14 cellular contexts compared by ENCODE assay signal in genomic region chr21:44049606-44050005, GRCh38. TPM values are rescaled to one million over a fixed set of nuclear protein-coding genes. Genes with fewer than 3 reads are reported as not detected.
DNase-seq lines count a peak whose midpoint lies in the region; ATAC-seq and TF ChIP-seq lines count a peak whose summit lies in the region.
"Had no signal": no experiment of that assay in that cellular context is flagged by ENCODE, and none has a peak within 500 bp of the region (broad histone marks: within the 10 kb centered on the region; RNA-seq: fewer than 3 reads in every experiment).

No MANE protein-coding gene starts in this region.

- peaks cover 20% of the 10 kb centered on the region for H3K4me1 Mint-ChIP-seq in activated CD4-positive, alpha-beta T cell treated with anti-CD3 and anti-CD28 coated beads, Interleukin-2, amount 10 ng/mL, durations not matched to agents 24 days and 14 days
- peaks cover 21 to 27% of the 10 kb centered on the region in 2 donors for H3K4me1 Mint-ChIP-seq in stimulated activated naive B cell treated with anti-CD40 and anti-IgM and Interleukin-4, amounts not matched to agents 10 μg/mL and 1 μg/mL and 100 μg/mL, for 72 hours
- H3K4me1 Mint-ChIP-seq in HFFc6 (ENCODE audit: low read depth) = peaks cover 12% of the 10 kb centered on the region

- intact Hi-C loops in activated CD4-positive, alpha-beta T cell treated with anti-CD3 and anti-CD28 coated beads, Interleukin-2, amount 10 ng/mL, durations not matched to agents 24 days and 14 days (cut with micrococcal nuclease) = no loop called here

- no peak overlapping the region for H3K4me3 Mint-ChIP-seq in activated CD4-positive, alpha-beta T cell treated with anti-CD3 and anti-CD28 coated beads, Interleukin-2, amount 10 ng/mL, durations not matched to agents 24 days and 14 days
- H3K4me3 Mint-ChIP-seq in stimulated activated naive B cell treated with anti-CD40 and anti-IgM and Interleukin-4, amounts not matched to agents 10 μg/mL and 1 μg/mL and 100 μg/mL, for 72 hours = no peak overlapping the region
- H3K4me3 Mint-ChIP-seq in HFFc6 = no peak overlapping the region
- H3K4me3 Mint-ChIP-seq: IgD-negative memory B cell; stimulated activated naive CD8-positive, alpha-beta T cell treated with anti-CD3 and anti-CD28 coated beads, Interleukin-15, Interleukin-2, amounts not matched to agents 100 ng/mL and 50 ng/mL, for 24 hours had no signal

- peak overlapping the region; percentile 90 for H3K27ac ChIP-seq in angular gyrus (ENCODE audit: low read depth, low read length)
- H3K27ac ChIP-seq: SJSA1 had no signal

- DNase-seq in activated CD4-positive, alpha-beta T cell treated with anti-CD3 and anti-CD28 coated beads, Interleukin-2, amount 10 ng/mL, durations not matched to agents 24 days and 14 days = no peak
- no peak for DNase-seq in activated CD4-positive, alpha-beta T cell treated with anti-CD3 and anti-CD28 coated beads for 4 hours
- DNase-seq in kidney tubule cell (ENCODE audit: low spot score) (peak; percentile 28), NCI-H146 treated with DMSO at 0.1 percent for 48 hours (lab: John Stamatoyannopoulos, UW; ENCODE audit: unreplicated experiment) (no peak), HFFc6 (no peak)
- DNase-seq in stimulated activated naive B cell treated with anti-CD40 and anti-IgM and Interleukin-4, amounts not matched to agents 10 μg/mL and 1 μg/mL and 100 μg/mL, for 72 hours = no peak
- DNase-seq: activated T-cell treated with anti-CD3 and anti-CD28 coated beads for 4 hours; GOT3; stimulated activated CD4-positive, alpha-beta T cell treated with anti-CD3 and anti-CD28 coated beads, Interleukin-4, amount 100 ng/mL, for 4 hours had no signal

- ATAC-seq in stimulated activated naive B cell treated with anti-CD40 and anti-IgM and Interleukin-4, amounts not matched to agents 10 μg/mL and 1 μg/mL and 100 μg/mL, for 72 hours (replicated peaks) = no peak
- ATAC-seq in GM19395 (IDR thresholded peaks at IDR 0.05; ENCODE audit: unreplicated experiment) = no peak

- H3K27me3 Mint-ChIP-seq in activated CD4-positive, alpha-beta T cell treated with anti-CD3 and anti-CD28 coated beads, Interleukin-2, amount 10 ng/mL, durations not matched to agents 24 days and 14 days = no peaks in the 10 kb centered on the region
- no peaks in the 10 kb centered on the region for H3K27me3 Mint-ChIP-seq in stimulated activated naive B cell treated with anti-CD40 and anti-IgM and Interleukin-4, amounts not matched to agents 10 μg/mL and 1 μg/mL and 100 μg/mL, for 72 hours
- H3K27me3 Mint-ChIP-seq in HFFc6 (ENCODE audit: insufficient read depth) = peaks cover 2% of the 10 kb centered on the region
- H3K27me3 Mint-ChIP-seq: IgD-negative memory B cell; stimulated activated naive CD8-positive, alpha-beta T cell treated with anti-CD3 and anti-CD28 coated beads, Interleukin-15, Interleukin-2, amounts not matched to agents 100 ng/mL and 50 ng/mL, for 24 hours had no signal

- no peaks in the 10 kb centered on the region for H3K9me3 Mint-ChIP-seq in activated CD4-positive, alpha-beta T cell treated with anti-CD3 and anti-CD28 coated beads, Interleukin-2, amount 10 ng/mL, durations not matched to agents 24 days and 14 days
- H3K9me3 Mint-ChIP-seq in stimulated activated naive B cell treated with anti-CD40 and anti-IgM and Interleukin-4, amounts not matched to agents 10 μg/mL and 1 μg/mL and 100 μg/mL, for 72 hours = no peaks in the 10 kb centered on the region
- no peaks in the 10 kb centered on the region for H3K9me3 Mint-ChIP-seq in HFFc6
- H3K9me3 Mint-ChIP-seq: IgD-negative memory B cell; stimulated activated naive CD8-positive, alpha-beta T cell treated with anti-CD3 and anti-CD28 coated beads, Interleukin-15, Interleukin-2, amounts not matched to agents 100 ng/mL and 50 ng/mL, for 24 hours had no signal

- peak overlapping the region; percentile 74 for H3K27ac Mint-ChIP-seq in activated CD4-positive, alpha-beta T cell treated with anti-CD3 and anti-CD28 coated beads, Interleukin-2, amount 10 ng/mL, durations not matched to agents 24 days and 14 days
- H3K27ac Mint-ChIP-seq in stimulated activated naive B cell treated with anti-CD40 and anti-IgM and Interleukin-4, amounts not matched to agents 10 μg/mL and 1 μg/mL and 100 μg/mL, for 72 hours = peak overlapping the region; percentile 75
- no peak overlapping the region; the same call in 1 of the 2 replicates for H3K27ac Mint-ChIP-seq in HFFc6
- H3K27ac Mint-ChIP-seq: stimulated activated naive CD8-positive, alpha-beta T cell treated with anti-CD3 and anti-CD28 coated beads, Interleukin-15, Interleukin-2, amounts not matched to agents 100 ng/mL and 50 ng/mL, for 24 hours had no signal

- no peak for TF ChIP-seq CTCF in HFFc6 (IDR thresholded peaks at IDR 0.05)

- peaks cover 41% of the 10 kb centered on the region for H3K36me3 Mint-ChIP-seq in activated CD4-positive, alpha-beta T cell treated with anti-CD3 and anti-CD28 coated beads, Interleukin-2, amount 10 ng/mL, durations not matched to agents 24 days and 14 days (ENCODE audit: low read depth)
- peaks cover 43 to 46% of the 10 kb centered on the region in 2 donors for H3K36me3 Mint-ChIP-seq in stimulated activated naive B cell treated with anti-CD40 and anti-IgM and Interleukin-4, amounts not matched to agents 10 μg/mL and 1 μg/mL and 100 μg/mL, for 72 hours
- peaks cover 6% of the 10 kb centered on the region; the same call in 1 of the 2 replicates for H3K36me3 Mint-ChIP-seq in HFFc6 (ENCODE audit: low read depth)

RNA-seq across cellular contexts. Expression of gene TRAPPC10, which starts 37.5 kb away (rescaled TPM):
- 69.6 and 75.0 TPM in 2 replicates for total RNA-seq in activated CD4-positive, alpha-beta T cell treated with anti-CD3 and anti-CD28 coated beads, Interleukin-2, amount 10 ng/mL, durations not matched to agents 24 days and 14 days
- 10 to 100 TPM; 24.1 to 29.4 (median 27.7) TPM for total RNA-seq in HFFc6 (2021; fragmentation: NEBNext Ultra II Directional; extraction: Animal tissue kit (Norgen Biotek cat#: 25700))

RNA-seq across cellular contexts. Expression of gene PWP2, which starts 57.6 kb away (rescaled TPM):
- total RNA-seq in activated CD4-positive, alpha-beta T cell treated with anti-CD3 and anti-CD28 coated beads, Interleukin-2, amount 10 ng/mL, durations not matched to agents 24 days and 14 days = 10.0 and 16.5 TPM in 2 replicates
- total RNA-seq in HFFc6 (2021; fragmentation: NEBNext Ultra II Directional; extraction: Animal tissue kit (Norgen Biotek cat#: 25700)) = 10 to 100 TPM; 13.7 to 20.0 (median 16.6) TPM
